Comparison of ENCODE assay signal across 8 cellular contexts in genomic region chr11:64247729-64248531, GRCh38. TPM values are rescaled to one million over a fixed set of nuclear protein-coding genes. Genes with fewer than 3 reads are reported as not detected.
DNase-seq lines count a peak whose midpoint lies in the region; ATAC-seq, FAIRE-seq and TF ChIP-seq lines count a peak whose summit lies in the region.

No MANE protein-coding gene starts in this region.

- intact Hi-C loops in pancreas (cut with DNase I): no loop called here

- H3K79me2 ChIP-seq in fibroblast of lung (ENCODE audit: control insufficient read depth, insufficient read depth, low read length): peaks cover 43% of the 10 kb centered on the region

- H3K9ac ChIP-seq in fibroblast of lung (ENCODE audit: insufficient read depth, low read length): no peak overlapping the region

- H3K27me3 ChIP-seq in GM06990 (replicated peaks; ENCODE audit: control insufficient read depth, insufficient read depth, low read length) (no peaks in the 10 kb centered on the region), fibroblast of lung (ENCODE audit: control insufficient read depth, insufficient read depth, low read length) (no peaks in the 10 kb centered on the region), pancreas (no peaks in the 10 kb centered on the region)

- H3K9me3 ChIP-seq in fibroblast of lung (ENCODE audit: control insufficient read depth, insufficient read depth, low read depth, low read length) (no peaks in the 10 kb centered on the region), pancreas (no peaks in the 10 kb centered on the region)

- CTCF ChIA-PET in RWPE1 (lab: Yijun Ruan, JAX): interaction anchor here (0.7 kb wide), 1 partner anchor 20 kb away, joined by 3 read pairs; no protein-coding TSS in a partner anchor

- TF ChIP-seq CTCF in GM06990 (IDR thresholded peaks at IDR 0.05; ENCODE audit: insufficient read depth, low read length, poor library complexity, severe bottlenecking): no peak
- TF ChIP-seq CTCF in RWPE1 (conservative IDR thresholded peaks at IDR 0.05; ENCODE audit: low read depth): no peak
- no peak for TF ChIP-seq CTCF in fibroblast of lung (conservative IDR thresholded peaks at IDR 0.05 in 1 of 2, IDR thresholded peaks at IDR 0.05 in 1 of 2; ENCODE audit: low read depth in 1 of 2, low read length in 2 of 2)
- TF ChIP-seq CTCF in pancreas (IDR thresholded peaks at IDR 0.05): no peak

- POLR2A ChIA-PET in RWPE1 (lab: Yijun Ruan, JAX; ENCODE audit: low non-redundant PET): no interaction called here

- 32 to 36% methylated on average over 30 to 31 of the region's 31 CpGs for WGBS in pancreas, 2 donors

- H3K4me2 ChIP-seq in fibroblast of lung (ENCODE audit: extremely low read depth, insufficient read depth, low read length): peak overlapping the region; percentile 68

- H3K4me1 ChIP-seq in fibroblast of lung (ENCODE audit: control insufficient read depth, extremely low read depth, insufficient read depth, low read length) (peaks cover 20% of the 10 kb centered on the region), pancreas (peaks cover 0 to 19% (median 11%) of the 10 kb centered on the region in 3 donors)

- no peak for FAIRE-seq in pancreas (lab: Jason Lieb, UNC)

- peaks cover 13% of the 10 kb centered on the region for H3K36me3 ChIP-seq in GM06990 (ENCODE audit: control insufficient read depth, insufficient read depth, low read length)
- H3K36me3 ChIP-seq in fibroblast of lung (ENCODE audit: control insufficient read depth, insufficient read depth, low read length): peaks cover 4% of the 10 kb centered on the region
- H3K36me3 ChIP-seq in pancreas: no peaks in the 10 kb centered on the region

- H3K4me3 ChIP-seq in GM06990 (replicated peaks; ENCODE audit: low read depth, low read length): peak overlapping the region; percentile 78
- peak overlapping the region; percentile 24 to 87 (median 82) for H3K4me3 ChIP-seq in fibroblast of lung (replicated peaks in 1 of 4; ENCODE audit: control extremely low read depth in 1 of 4, insufficient read depth in 1 of 4, low read depth in 3 of 4, low read length in 4 of 4)
- H3K4me3 ChIP-seq in pancreas: peak overlapping the region; percentile 35 to 70 (median 48)

- H4K20me1 ChIP-seq in fibroblast of lung (ENCODE audit: control insufficient read depth, extremely low read depth, insufficient read depth, low read length): no peaks in the 10 kb centered on the region

- no peak for ATAC-seq in pancreas
- no peak for ATAC-seq in HG03520 (IDR thresholded peaks at IDR 0.05; ENCODE audit: unreplicated experiment)

- peak overlapping the region; percentile 53 for H2AFZ ChIP-seq in fibroblast of lung (ENCODE audit: low read length)

- DNase-seq in GM06990 (ENCODE audit: extremely low read depth, insufficient read length): no peak
- DNase-seq in RWPE1 (ENCODE audit: low spot score): no peak
- DNase-seq in fibroblast of lung (ENCODE audit: low read depth in 2 of 2): no peak
- DNase-seq in pancreas: no peak
- DNase-seq in NCI-H446 (lab: John Stamatoyannopoulos, UW): no peak
- no peak for DNase-seq in stimulated activated CD4-positive, alpha-beta T cell treated with anti-CD3 and anti-CD28 coated beads, Interleukin-1b, Interleukin-23, amount 100 ng/mL, for 48 hours
- no peak for DNase-seq in NCI-H187 (lab: John Stamatoyannopoulos, UW)

- peak overlapping the region; percentile 98 for H3K27ac ChIP-seq in RWPE1
- peak overlapping the region; percentile 14 for H3K27ac ChIP-seq in fibroblast of lung (ENCODE audit: insufficient read depth, low read length)
- peak overlapping the region in 2 of 4 donors; percentile 72 to 85 for H3K27ac ChIP-seq in pancreas

RNA-seq across cellular contexts. Expression of gene PPP1R14B, which starts 1.2 kb away (rescaled TPM):
- total RNA-seq in fibroblast of lung (121 and 122 TPM in 2 replicates), pancreas (100 to 1,000 TPM; 106 to 177 (median 119) TPM)
- polyA plus RNA-seq in fibroblast of lung (107 and 199 TPM in 2 replicates), pancreas (100 to 1,000 TPM in 1 of 2 donors, 10 to 100 TPM in 1; 81.6 to 180 TPM)
- 196 and 388 TPM in 2 replicates for polyA plus RNA-seq in fibroblast of lung (2012)
- polyA minus RNA-seq in fibroblast of lung (ENCODE audit: low replicate concordance): 104 and 218 TPM in 2 replicates

RNA-seq across cellular contexts. Expression of gene PLCB3, which starts 3.4 kb away (rescaled TPM):
- total RNA-seq in fibroblast of lung (34.2 and 37.2 TPM in 2 replicates), pancreas (10 to 100 TPM in 1 of 6 donors, 1 to 10 TPM in 5; 5.7 to 13.1 (median 6.9) TPM)
- polyA plus RNA-seq in fibroblast of lung (17.2 and 20.6 TPM in 2 replicates), pancreas (10 to 100 TPM in 1 of 2 donors, 1 to 10 TPM in 1; 6.5 to 11.8 TPM)
- 23.7 and 27.9 TPM in 2 replicates for polyA plus RNA-seq in fibroblast of lung (2012)
- polyA minus RNA-seq in fibroblast of lung (ENCODE audit: low replicate concordance): 47.7 and 56.8 TPM in 2 replicates

RNA-seq across cellular contexts. Expression of gene FKBP2, which starts 7.0 kb away (rescaled TPM):
- total RNA-seq in fibroblast of lung: 60.9 and 62.9 TPM in 2 replicates
- 34.7 and 41.4 TPM in 2 replicates for polyA plus RNA-seq in fibroblast of lung
- polyA plus RNA-seq in fibroblast of lung (2012): 129 and 130 TPM in 2 replicates
- 20.6 and 32.5 TPM in 2 replicates for polyA minus RNA-seq in fibroblast of lung (ENCODE audit: low replicate concordance)
- 10 to 100 TPM; 37.8 to 64.1 (median 45.6) TPM for total RNA-seq in pancreas
- 100 to 1,000 TPM; 307 to 344 TPM for polyA plus RNA-seq in pancreas

RNA-seq across cellular contexts. Expression of gene VEGFB, which starts 13.5 kb away (rescaled TPM):
- total RNA-seq in fibroblast of lung (24.4 and 27.9 TPM in 2 replicates), pancreas (10 to 100 TPM; 54.1 to 87.1 (median 62.2) TPM)
- polyA plus RNA-seq in fibroblast of lung (21.2 and 25.3 TPM in 2 replicates), pancreas (100 to 1,000 TPM in 1 of 2 donors, 10 to 100 TPM in 1; 61.2 to 115 TPM)
- polyA plus RNA-seq in fibroblast of lung (2012): 143 and 151 TPM in 2 replicates
- polyA minus RNA-seq in fibroblast of lung (ENCODE audit: low replicate concordance): 35.6 and 43.8 TPM in 2 replicates

RNA-seq across cellular contexts. Expression of gene DNAJC4, which starts 17.6 kb away (rescaled TPM):
- 12.6 TPM in 2 replicates for total RNA-seq in fibroblast of lung
- polyA plus RNA-seq in fibroblast of lung: 11.2 and 12.6 TPM in 2 replicates
- polyA plus RNA-seq in fibroblast of lung (2012): 22.2 and 25.1 TPM in 2 replicates
- 15.4 and 31.3 TPM in 2 replicates for polyA minus RNA-seq in fibroblast of lung (ENCODE audit: low replicate concordance)
- total RNA-seq in pancreas: 10 to 100 TPM; 28.1 to 39.1 (median 33.0) TPM
- polyA plus RNA-seq in pancreas: 100 to 1,000 TPM in 1 of 2 donors, 10 to 100 TPM in 1; 92.9 to 125 TPM
